Comparison of ENCODE assay signal across 8 cellular contexts in genomic region chr5:146446861-146447733, GRCh38. TPM values are rescaled to one million over a fixed set of nuclear protein-coding genes. Genes with fewer than 3 reads are reported as not detected.
DNase-seq lines count a peak whose midpoint lies in the region; TF ChIP-seq lines count a peak whose summit lies in the region.

Gene TCERG1 (plus strand): TSS chr5:146447333. CDS start chr5:146447350, 17 bp downstream.

- H3K36me3 Mint-ChIP-seq in neural crest cell (ENCODE audit: low read depth) = peaks cover 3% of the 10 kb centered on the region

- peak within 1 kb of the TSS; percentile 98 for H3K4me3 Mint-ChIP-seq in neural crest cell

- H3K27me3 Mint-ChIP-seq in neural crest cell (ENCODE audit: low read depth) = peaks cover 16% of the 10 kb centered on the region

- H3K9ac ChIP-seq in ES-I3 (ENCODE audit: low read depth, low read length) = peak within 1 kb of the TSS; percentile 99

- H3K4me1 ChIP-seq in ES-I3 (ENCODE audit: insufficient read depth, low read length) = peaks cover 7% of the 10 kb centered on the region

- no peaks in the 10 kb centered on the region for H3K27me3 ChIP-seq in H7 (ENCODE audit: control insufficient read depth, insufficient read depth, low read length)

- peaks cover 33% of the 10 kb centered on the region for H3K4me1 Mint-ChIP-seq in neural crest cell

- TF ChIP-seq CTCF in fibroblast of villous mesenchyme (IDR thresholded peaks at IDR 0.05; ENCODE audit: insufficient read depth, low read depth, low read length) (peak; percentile 68), neural crest cell (conservative IDR thresholded peaks at IDR 0.05) (peak; percentile 79)

- H3K4me3 ChIP-seq in H7 (ENCODE audit: insufficient read depth, low read depth, low read length) (peak within 1 kb of the TSS; percentile 99), fibroblast of villous mesenchyme (ENCODE audit: low read depth, low read length) (peak within 1 kb of the TSS; percentile 93)

- peaks cover 4% of the 10 kb centered on the region for H3K9me3 Mint-ChIP-seq in neural crest cell

- H3K36me3 ChIP-seq in ES-I3 (ENCODE audit: insufficient read depth, low read length) (no peaks in the 10 kb centered on the region), H7 (replicated peaks; ENCODE audit: control insufficient read depth, insufficient read depth, low read length) (no peaks in the 10 kb centered on the region)

- H3K9me3 ChIP-seq in ES-I3 (ENCODE audit: control insufficient read depth, insufficient read depth, low read length) = no peaks in the 10 kb centered on the region

- DNase-seq in H7 (peak; percentile 91), M059J (ENCODE audit: low read depth) (peak; percentile 100), SHP77 treated with DMSO at 0.1 percent for 48 hours (lab: John Stamatoyannopoulos, UW) (peak; percentile 100), activated gamma-delta T cell (lab: John Stamatoyannopoulos, UW) (peak; percentile 64), fibroblast of villous mesenchyme (ENCODE audit: low read depth) (peak; percentile 100), neural crest cell (ENCODE audit: low read depth, low spot score) (peak; percentile 98), stromal cell of bone marrow (ENCODE audit: low read depth) (peak; percentile 100)

- peak within 1 kb of the TSS; percentile 100 for H3K27ac Mint-ChIP-seq in neural crest cell (ENCODE audit: unreplicated experiment)

RNA-seq across cellular contexts. Expression of gene TCERG1, which starts in this region (rescaled TPM):
- total RNA-seq in H7 (2014; rRNA removed; shearing (Covaris generic)) = 97.1 and 120 TPM in 2 replicates
- total RNA-seq in M059J (2014; rRNA removed; shearing (Covaris generic)) = 35.4 and 43.4 TPM in 2 replicates
- total RNA-seq in fibroblast of villous mesenchyme (56.7 and 71.7 TPM in 2 replicates), neural crest cell (143 and 152 TPM in 2 replicates)

Comparison
In these comparisons a context has a peak if more than half of its experiments do, and no peak if none do; other contexts are left out.
1. Peak in every context shown above with its lines: DNase-seq and H3K4me3 ChIP-seq.